Comparison of ENCODE assay signal across 21 cellular contexts in genomic region chr1:9440261-9440660, GRCh38.
DNase-seq lines count a peak whose midpoint lies in the region; ATAC-seq and TF ChIP-seq lines count a peak whose summit lies in the region.
"Had no signal": no experiment of that assay in that cellular context is flagged by ENCODE, and none has a peak within 500 bp of the region (broad histone marks: within the 10 kb centered on the region; RNA-seq: fewer than 3 reads in every experiment).

No MANE protein-coding gene starts in this region.

- no peaks in the 10 kb centered on the region for H3K36me3 Mint-ChIP-seq in nephron (ENCODE audit: low read depth)
- H3K36me3 Mint-ChIP-seq: CD14-positive monocyte had no signal

- H3K27me3 Mint-ChIP-seq in nephron (ENCODE audit: low read depth): no peaks in the 10 kb centered on the region

- H3K9me3 Mint-ChIP-seq in nephron: no peaks in the 10 kb centered on the region
- H3K9me3 Mint-ChIP-seq: CD14-positive monocyte had no signal

- 83 to 91% (median 88%) methylated on average over 7 of the region's 7 CpGs for WGBS in heart left ventricle, 4 donors
- WGBS in body of pancreas, 2 donors: 80 to 94% methylated on average over 7 of the region's 7 CpGs

- peaks cover 0 to 68% (median 37%) of the 10 kb centered on the region in 12 donors for H3K4me1 ChIP-seq in heart left ventricle
- H3K4me1 ChIP-seq in body of pancreas: peaks cover 85% of the 10 kb centered on the region
- H3K4me1 ChIP-seq in thoracic aorta (ENCODE audit: control insufficient read depth in 1 of 2, low read depth in 2 of 2): peaks cover 23 to 82% of the 10 kb centered on the region in 2 donors

- intact Hi-C loops in heart left ventricle (cut with DNase I) (loop anchor here in 3 of 10 donors (5.0 to 10.0 kb wide), 2 partner anchors 55 to 148 kb away; partner anchors contain the start of gene SPSB1 (in 2 of the 3)), Right ventricle myocardium superior (cut with DNase I) (no loop called here), body of pancreas (cut with DNase I) (no loop called here), sciatic nerve (cut with DNase I) (no loop called here)

- H3K36me3 ChIP-seq in heart left ventricle (no peaks in the 10 kb centered on the region), body of pancreas (replicated peaks in 1 of 2; ENCODE audit: insufficient read depth in 1 of 2, low read depth in 2 of 2) (no peaks in the 10 kb centered on the region), thoracic aorta (no peaks in the 10 kb centered on the region)
- H3K36me3 ChIP-seq: MG63 had no signal

- ATAC-seq in heart left ventricle (no peak), Right ventricle myocardium superior (ENCODE audit: poor library complexity) (no peak), body of pancreas (no peak), thoracic aorta (ENCODE audit: insufficient number of reproducible peaks, low FRiP score, low read depth) (no peak), HG02763 (IDR thresholded peaks at IDR 0.05; ENCODE audit: unreplicated experiment) (no peak), sciatic nerve (no peak)
- ATAC-seq: PC-3 had no signal

- H3K9me3 ChIP-seq in heart left ventricle: no peaks in the 10 kb centered on the region
- no peaks in the 10 kb centered on the region for H3K9me3 ChIP-seq in body of pancreas
- H3K9me3 ChIP-seq in thoracic aorta: no peaks in the 10 kb centered on the region
- H3K9me3 ChIP-seq: MG63 had no signal

- no peak overlapping the region for H3K4me3 ChIP-seq in heart left ventricle
- H3K4me3 ChIP-seq in body of pancreas: no peak overlapping the region
- no peak overlapping the region for H3K4me3 ChIP-seq in thoracic aorta
- H3K4me3 ChIP-seq: MG63 had no signal

- H3K4me3 Mint-ChIP-seq in nephron: no peak overlapping the region

- H3K27ac ChIP-seq in heart left ventricle (peak overlapping the region in 11 of 12 donors; percentile 56 to 88 (median 74)), body of pancreas (peak overlapping the region; percentile 85 to 98 (median 94)), thoracic aorta (peak overlapping the region; percentile 74 to 75)
- H3K27ac ChIP-seq: 22Rv1, HL-60 had no signal

- DNase-seq in heart left ventricle: no peak
- DNase-seq in Right ventricle myocardium superior: no peak
- no peak for DNase-seq in body of pancreas
- no peak for DNase-seq in thoracic aorta (ENCODE audit: low spot score)
- no peak for DNase-seq in sciatic nerve (ENCODE audit: low spot score)
- DNase-seq in stimulated activated CD4-positive, alpha-beta T cell treated with anti-CD3 and anti-CD28 coated beads, Interleukin-4, amount 100 ng/mL, for 24 hours: no peak
- DNase-seq: DMS79, IMR-90, Karpas-422, MG63, NCI-H1092, NCI-H1436 treated with DMSO at 0.1 percent for 48 hours, NCI-H2029, NCI-H345, NCI-H524 treated with DMSO at 0.1 percent for 48 hours, PC-3 had no signal

- H3K4me1 Mint-ChIP-seq in nephron: peaks cover 75% of the 10 kb centered on the region

- H3K27ac Mint-ChIP-seq in nephron: peak overlapping the region; percentile 96 to 98 (median 97)

- TF ChIP-seq POLR2A in heart left ventricle (IDR thresholded peaks at IDR 0.05): no peak
- TF ChIP-seq POLR2A in body of pancreas (IDR thresholded peaks at IDR 0.05): no peak

- H3K27me3 ChIP-seq in heart left ventricle: no peaks in the 10 kb centered on the region
- no peaks in the 10 kb centered on the region for H3K27me3 ChIP-seq in body of pancreas
- no peaks in the 10 kb centered on the region for H3K27me3 ChIP-seq in thoracic aorta (replicated peaks; ENCODE audit: insufficient read depth)
- H3K27me3 ChIP-seq: MG63 had no signal

- TF ChIP-seq CTCF in heart left ventricle (IDR thresholded peaks at IDR 0.05) (no peak), body of pancreas (IDR thresholded peaks at IDR 0.05) (no peak), nephron (IDR thresholded peaks at IDR 0.05; ENCODE audit: unreplicated experiment in 3 of 3) (no peak), thoracic aorta (IDR thresholded peaks at IDR 0.05) (no peak)
